ENCODE assay signal across 8 cellular contexts in genomic region chr11:107928046-107928766, GRCh38. TPM values are rescaled to one million over a fixed set of nuclear protein-coding genes. Genes with fewer than 3 reads are reported as not detected.
DNase-seq lines count a peak whose midpoint lies in the region; ATAC-seq, FAIRE-seq and TF ChIP-seq lines count a peak whose summit lies in the region.

TSS of gene RAB39A (plus strand) at chr11:107928448. CDS start at chr11:107928569, 121 bp downstream.

- H3K9me3 Mint-ChIP-seq in activated T-helper 2 cell treated with anti-CD3 and anti-CD28 coated beads, Interferon-gamma antibody, Interleukin-2, Interleukin-4, amounts not matched to agents 10 μg/mL and 5 μg/mL and 100 μg/mL, durations not matched to agents 14 hours and 24 hours and 36 hours, result no peaks in the 10 kb centered on the region
- no peaks in the 10 kb centered on the region for H3K9me3 Mint-ChIP-seq in natural killer cell

- intact Hi-C loops in activated T-helper 2 cell treated with anti-CD3 and anti-CD28 coated beads, Interferon-gamma antibody, Interleukin-2, Interleukin-4, amounts not matched to agents 10 μg/mL and 5 μg/mL and 100 μg/mL, durations not matched to agents 14 hours and 24 hours and 36 hours (cut with micrococcal nuclease), result loop anchor here (1.0 kb wide), 2 partner anchors 69 to 88 kb away; no protein-coding TSS in a partner anchor
- intact Hi-C loops in natural killer cell (cut with micrococcal nuclease), result no loop called here

- peak within 1 kb of the TSS; percentile 71 for H3K4me3 Mint-ChIP-seq in activated T-helper 2 cell treated with anti-CD3 and anti-CD28 coated beads, Interferon-gamma antibody, Interleukin-2, Interleukin-4, amounts not matched to agents 10 μg/mL and 5 μg/mL and 100 μg/mL, durations not matched to agents 14 hours and 24 hours and 36 hours (ENCODE audit: low read depth)
- peak within 1 kb of the TSS; percentile 86 for H3K4me3 Mint-ChIP-seq in natural killer cell

- no peak within 1 kb of the TSS for H3K27ac Mint-ChIP-seq in activated T-helper 2 cell treated with anti-CD3 and anti-CD28 coated beads, Interferon-gamma antibody, Interleukin-2, Interleukin-4, amounts not matched to agents 10 μg/mL and 5 μg/mL and 100 μg/mL, durations not matched to agents 14 hours and 24 hours and 36 hours
- peak within 1 kb of the TSS; percentile 56 to 85 for H3K27ac Mint-ChIP-seq in natural killer cell

- H3K4me3 ChIP-seq in fibroblast of the aortic adventitia (ENCODE audit: low read depth, low read length), result peak within 1 kb of the TSS; percentile 51

- FAIRE-seq in RCC 7860 (lab: Jason Lieb, UNC), result no peak

- peaks cover 31% of the 10 kb centered on the region for H3K27me3 Mint-ChIP-seq in activated T-helper 2 cell treated with anti-CD3 and anti-CD28 coated beads, Interferon-gamma antibody, Interleukin-2, Interleukin-4, amounts not matched to agents 10 μg/mL and 5 μg/mL and 100 μg/mL, durations not matched to agents 14 hours and 24 hours and 36 hours (ENCODE audit: low read depth)
- H3K27me3 Mint-ChIP-seq in natural killer cell (ENCODE audit: low read depth in 2 of 2), result peaks cover 14 to 23% of the 10 kb centered on the region in 2 donors

- H3K36me3 Mint-ChIP-seq in activated T-helper 2 cell treated with anti-CD3 and anti-CD28 coated beads, Interferon-gamma antibody, Interleukin-2, Interleukin-4, amounts not matched to agents 10 μg/mL and 5 μg/mL and 100 μg/mL, durations not matched to agents 14 hours and 24 hours and 36 hours (ENCODE audit: low read depth), result no peaks in the 10 kb centered on the region
- H3K36me3 Mint-ChIP-seq in natural killer cell, result no peaks in the 10 kb centered on the region

- ATAC-seq in GM21737 (IDR thresholded peaks at IDR 0.05; ENCODE audit: unreplicated experiment) (peak; percentile 96), natural killer cell (peak; percentile 80 to 85 (median 85))

- peak; percentile 97 for DNase-seq in DMS153 (lab: John Stamatoyannopoulos, UW)
- peak; percentile 36 for DNase-seq in KG1 (lab: John Stamatoyannopoulos, UW)
- DNase-seq in RCC 7860 (ENCODE audit: low spot score), result peak; percentile 44
- DNase-seq in activated T-helper 2 cell treated with anti-CD3 and anti-CD28 coated beads, Interferon-gamma antibody, Interleukin-2, Interleukin-4, amounts not matched to agents 10 μg/mL and 5 μg/mL and 100 μg/mL, durations not matched to agents 14 hours and 24 hours and 36 hours (ENCODE audit: low spot score), result peak; percentile 73
- DNase-seq in fibroblast of the aortic adventitia (ENCODE audit: low read depth), result peak; percentile 74
- peak; percentile 48 for DNase-seq in natural killer cell
- DNase-seq in stimulated activated naive CD4-positive, alpha-beta T cell (lab: John Stamatoyannopoulos, UW), result peak in 5 of 6 experiments; percentile 10 to 40 (median 27)

- peaks cover 8% of the 10 kb centered on the region for H3K4me1 Mint-ChIP-seq in activated T-helper 2 cell treated with anti-CD3 and anti-CD28 coated beads, Interferon-gamma antibody, Interleukin-2, Interleukin-4, amounts not matched to agents 10 μg/mL and 5 μg/mL and 100 μg/mL, durations not matched to agents 14 hours and 24 hours and 36 hours (ENCODE audit: low read depth)
- peaks cover 6 to 8% of the 10 kb centered on the region in 2 donors for H3K4me1 Mint-ChIP-seq in natural killer cell

- TF ChIP-seq CTCF in fibroblast of the aortic adventitia (IDR thresholded peaks at IDR 0.05; ENCODE audit: insufficient read depth, low read length) (no peak), natural killer cell (IDR thresholded peaks at IDR 0.05) (no peak)

RNA-seq across cellular contexts. Expression of gene RAB39A, which starts in this region (rescaled TPM):
- total RNA-seq in activated T-helper 2 cell treated with anti-CD3 and anti-CD28 coated beads, Interferon-gamma antibody, Interleukin-2, Interleukin-4, amounts not matched to agents 10 μg/mL and 5 μg/mL and 100 μg/mL, durations not matched to agents 14 hours and 24 hours and 36 hours, result not detected in 2 replicates
- total RNA-seq in fibroblast of the aortic adventitia (ENCODE audit: low replicate concordance), result not detected in 2 replicates
- total RNA-seq in natural killer cell, result under 1 TPM in 2 of 3 donors, not detected in 1; 0.14 to 0.20 TPM

Comparison
In these comparisons a context has a peak if more than half of its experiments do, and no peak if none do; other contexts are left out.
1. Peak in every context shown above with its lines: DNase-seq, ATAC-seq and H3K4me3 ChIP-seq.
2. Peak in DNase-seq in activated T-helper 2 cell treated with anti-CD3 and anti-CD28 coated beads, Interferon-gamma antibody, Interleukin-2, Interleukin-4, amounts not matched to agents 10 μg/mL and 5 μg/mL and 100 μg/mL, durations not matched to agents 14 hours and 24 hours and 36 hours; RNA of the gene not detected or under 1 TPM.
3. Peak in DNase-seq and H3K4me3 ChIP-seq in fibroblast of the aortic adventitia; RNA of the gene not detected or under 1 TPM.
4. Peak in DNase-seq and ATAC-seq in natural killer cell; RNA of the gene not detected or under 1 TPM.
5. DNase-seq: peak in every context shown above with its lines; median percentile 97 in DMS153; 74 in fibroblast of the aortic adventitia; 73 in activated T-helper 2 cell treated with anti-CD3 and anti-CD28 coated beads, Interferon-gamma antibody, Interleukin-2, Interleukin-4, amounts not matched to agents 10 μg/mL and 5 μg/mL and 100 μg/mL, durations not matched to agents 14 hours and 24 hours and 36 hours; 48 in natural killer cell; 44 in RCC 7860; 36 in KG1; 27 in stimulated activated naive CD4-positive, alpha-beta T cell.